ENCODE assay signal across 8 cellular contexts in the genomic region with DNA sequence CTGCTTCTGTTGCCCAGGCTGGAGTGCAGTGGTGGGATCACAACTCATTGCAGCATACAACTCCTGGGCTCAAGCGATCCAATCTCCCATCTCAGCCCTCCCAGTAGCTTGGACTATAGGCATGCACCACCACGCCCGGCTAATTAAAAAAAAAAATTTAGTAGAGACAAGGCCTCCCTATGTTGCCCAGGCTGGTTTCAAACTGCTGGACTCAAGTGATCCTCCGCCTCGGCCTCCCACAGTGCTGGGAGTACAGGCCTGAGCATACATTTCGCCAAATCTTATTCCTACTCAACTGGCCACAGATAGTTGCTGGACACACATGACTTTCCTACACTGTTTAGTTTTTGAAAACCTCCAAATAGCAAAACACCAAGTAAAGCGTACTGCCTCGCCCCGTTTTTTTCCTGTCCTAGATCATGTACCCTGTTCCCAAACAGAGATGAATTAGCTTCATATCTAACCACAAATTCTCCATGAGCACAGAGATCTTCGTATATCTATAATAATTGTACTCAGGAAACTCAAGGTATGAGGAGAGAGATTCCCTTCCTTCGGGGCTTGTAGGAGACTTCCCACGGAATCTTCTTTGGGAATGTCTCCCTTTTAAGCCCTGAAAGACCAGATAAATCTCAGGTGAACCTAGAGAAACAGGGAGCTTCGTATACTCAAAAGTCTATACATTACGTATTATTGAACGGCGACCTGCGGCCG. TPM values are rescaled to one million over a fixed set of nuclear protein-coding genes. Genes with fewer than 3 reads are reported as not detected.
DNase-seq lines count a peak whose midpoint lies in the region; ATAC-seq, FAIRE-seq and TF ChIP-seq lines count a peak whose summit lies in the region.

No MANE protein-coding gene starts in this region.

- intact Hi-C loops in CD8-positive, alpha-beta T cell (cut with DNase I, micrococcal nuclease) = loop anchor here (1.0 to 5.0 kb wide), 8 partner anchors 44 to 1540 kb away; a partner anchor contains a TSS
- intact Hi-C loops in dendritic cell treated with granulocyte-macrophage colony-stimulating factor and Interleukin-4, amounts not matched to agents 40 ng/mL and 50 ng/mL, for 4 days (cut with micrococcal nuclease) = loop anchor here (2.0 to 5.0 kb wide), 3 partner anchors 44 to 453 kb away; a partner anchor contains a TSS

- H3K27me3 ChIP-seq in CD8-positive, alpha-beta T cell (ENCODE audit: insufficient read depth, low read length) = no peaks in the 10 kb centered on the region
- no peaks in the 10 kb centered on the region for H3K27me3 ChIP-seq in neural progenitor cell

- H3F3A ChIP-seq in neural progenitor cell (ENCODE audit: low read depth) = peaks cover 18% of the 10 kb centered on the region

- no peaks in the 10 kb centered on the region for H3K36me3 ChIP-seq in CD8-positive, alpha-beta T cell (ENCODE audit: insufficient read depth, low read length)
- H3K36me3 ChIP-seq in KOPT-K1 (ENCODE audit: insufficient read depth, low read length) (peaks cover 20% of the 10 kb centered on the region), neural progenitor cell (peaks cover 17% of the 10 kb centered on the region)

- peaks cover 6% of the 10 kb centered on the region for H3K27me3 Mint-ChIP-seq in CD8-positive, alpha-beta T cell (ENCODE audit: low read depth)
- no peaks in the 10 kb centered on the region for H3K27me3 Mint-ChIP-seq in dendritic cell treated with granulocyte-macrophage colony-stimulating factor and Interleukin-4, amounts not matched to agents 40 ng/mL and 50 ng/mL, for 4 days
- peaks cover 4% of the 10 kb centered on the region for H3K27me3 Mint-ChIP-seq in neural progenitor cell (ENCODE audit: insufficient read depth, low read depth)

- no peak for FAIRE-seq in D721Med (lab: Jason Lieb, UNC)

- H3K4me3 Mint-ChIP-seq in CD8-positive, alpha-beta T cell = peak overlapping the region; percentile 99
- peak overlapping the region; percentile 90 for H3K4me3 Mint-ChIP-seq in dendritic cell treated with granulocyte-macrophage colony-stimulating factor and Interleukin-4, amounts not matched to agents 40 ng/mL and 50 ng/mL, for 4 days
- H3K4me3 Mint-ChIP-seq in neural progenitor cell = peak overlapping the region; percentile 98

- no peak for TF ChIP-seq CTCF in CD8-positive, alpha-beta T cell (IDR thresholded peaks at IDR 0.05)
- no peak for TF ChIP-seq CTCF in neural progenitor cell (IDR thresholded peaks at IDR 0.05)
- TF ChIP-seq CTCF in D721Med (IDR thresholded peaks at IDR 0.05; ENCODE audit: insufficient read depth, missing control alignments) = no peak

- POLR2A ChIA-PET in CD8-positive, alpha-beta T cell (lab: Charles Lee) = interaction anchor here (1.0 kb wide), 1 partner anchor 954 kb away, joined by 3 read pairs; a partner anchor contains a TSS

- peak overlapping the region; percentile 91 for H2AFZ ChIP-seq in neural progenitor cell (replicated peaks)

- peak overlapping the region; percentile 82 for H3K4me3 ChIP-seq in CD8-positive, alpha-beta T cell (ENCODE audit: low read depth, low read length)
- peak overlapping the region; percentile 78 for H3K4me3 ChIP-seq in neural progenitor cell

- no peaks in the 10 kb centered on the region for H3K9me3 ChIP-seq in CD8-positive, alpha-beta T cell (ENCODE audit: low read length)
- H3K9me3 ChIP-seq in KOPT-K1 (ENCODE audit: insufficient read depth, low read length, poor library complexity, severe bottlenecking) = peaks cover 4% of the 10 kb centered on the region
- no peaks in the 10 kb centered on the region for H3K9me3 ChIP-seq in neural progenitor cell (ENCODE audit: low read depth)

- ATAC-seq in CD8-positive, alpha-beta T cell = no peak

- H3K4me1 ChIP-seq in CD8-positive, alpha-beta T cell (ENCODE audit: insufficient read depth, low read length) = peaks cover 28% of the 10 kb centered on the region
- H3K4me1 ChIP-seq in neural progenitor cell = peaks cover 21% of the 10 kb centered on the region

- peaks cover 43% of the 10 kb centered on the region for H3K79me2 ChIP-seq in neural progenitor cell (ENCODE audit: low read depth)

- H3K36me3 Mint-ChIP-seq in CD8-positive, alpha-beta T cell = peaks cover 6% of the 10 kb centered on the region
- H3K36me3 Mint-ChIP-seq in dendritic cell treated with granulocyte-macrophage colony-stimulating factor and Interleukin-4, amounts not matched to agents 40 ng/mL and 50 ng/mL, for 4 days (ENCODE audit: low read depth) = peaks cover 17% of the 10 kb centered on the region
- H3K36me3 Mint-ChIP-seq in neural progenitor cell = peaks cover 16% of the 10 kb centered on the region

- CTCF ChIA-PET in CD8-positive, alpha-beta T cell (lab: Charles Lee) = no interaction called here

- H4K20me1 ChIP-seq in neural progenitor cell (ENCODE audit: low read depth) = peaks cover 20% of the 10 kb centered on the region

- H3K4me2 ChIP-seq in neural progenitor cell = peak overlapping the region; percentile 78

- DNase-seq in CD8-positive, alpha-beta T cell = no peak
- no peak for DNase-seq in neural progenitor cell (ENCODE audit: low spot score)
- DNase-seq in D721Med (ENCODE audit: insufficient read length, low spot score) = no peak
- no peak for DNase-seq in anterior cingulate cortex (lab: John Stamatoyannopoulos, UW)
- DNase-seq in mucosa of gallbladder (ENCODE audit: low spot score) = no peak
- no peak for DNase-seq in retina

- peak overlapping the region; percentile 84 for H3K27ac ChIP-seq in CD8-positive, alpha-beta T cell (ENCODE audit: low read depth, low read length)
- peak overlapping the region; percentile 90 for H3K27ac ChIP-seq in KOPT-K1 (ENCODE audit: low read depth, low read length, poor library complexity, severe bottlenecking)
- peak overlapping the region; percentile 84 for H3K27ac ChIP-seq in neural progenitor cell

- peaks cover 33% of the 10 kb centered on the region for H3K4me1 Mint-ChIP-seq in CD8-positive, alpha-beta T cell (ENCODE audit: low read depth)
- peaks cover 20% of the 10 kb centered on the region for H3K4me1 Mint-ChIP-seq in dendritic cell treated with granulocyte-macrophage colony-stimulating factor and Interleukin-4, amounts not matched to agents 40 ng/mL and 50 ng/mL, for 4 days (ENCODE audit: low read depth)
- peaks cover 24% of the 10 kb centered on the region for H3K4me1 Mint-ChIP-seq in neural progenitor cell

- no peaks in the 10 kb centered on the region for H3K9me3 Mint-ChIP-seq in CD8-positive, alpha-beta T cell
- no peaks in the 10 kb centered on the region for H3K9me3 Mint-ChIP-seq in dendritic cell treated with granulocyte-macrophage colony-stimulating factor and Interleukin-4, amounts not matched to agents 40 ng/mL and 50 ng/mL, for 4 days
- peaks cover 4% of the 10 kb centered on the region for H3K9me3 Mint-ChIP-seq in neural progenitor cell

- H3K27ac Mint-ChIP-seq in CD8-positive, alpha-beta T cell = peak overlapping the region; percentile 95
- H3K27ac Mint-ChIP-seq in dendritic cell treated with granulocyte-macrophage colony-stimulating factor and Interleukin-4, amounts not matched to agents 40 ng/mL and 50 ng/mL, for 4 days = peak overlapping the region; percentile 91
- peak overlapping the region; percentile 91 for H3K27ac Mint-ChIP-seq in neural progenitor cell

- H3K9ac ChIP-seq in neural progenitor cell = peak overlapping the region; percentile 38

RNA-seq across cellular contexts. Expression of a gene that starts 0.6 kb away (rescaled TPM):
- 10 to 100 TPM; 16.3 to 17.5 TPM for total RNA-seq in CD8-positive, alpha-beta T cell
- total RNA-seq in neural progenitor cell (ENCODE audit: low replicate concordance) = 33.0 and 43.8 TPM in 2 replicates
- total RNA-seq in mucosa of gallbladder = 11.9 TPM

RNA-seq across cellular contexts. Expression of a gene that starts 44.8 kb away (rescaled TPM):
- 10 to 100 TPM; 20.5 to 22.2 TPM for total RNA-seq in CD8-positive, alpha-beta T cell
- total RNA-seq in neural progenitor cell (ENCODE audit: low replicate concordance) = 17.1 and 25.0 TPM in 2 replicates
- total RNA-seq in mucosa of gallbladder = 6.5 TPM

RNA-seq across cellular contexts. Expression of a gene that starts 44.9 kb away (rescaled TPM):
- 10 to 100 TPM; 40.1 to 48.3 TPM for total RNA-seq in CD8-positive, alpha-beta T cell
- total RNA-seq in neural progenitor cell (ENCODE audit: low replicate concordance) = 14.0 and 27.9 TPM in 2 replicates
- total RNA-seq in mucosa of gallbladder = 21.9 TPM

RNA-seq across cellular contexts. Expression of a gene that starts 59.5 kb away (rescaled TPM):
- under 1 TPM; 0.60 to 0.78 TPM for total RNA-seq in CD8-positive, alpha-beta T cell
- total RNA-seq in neural progenitor cell (ENCODE audit: low replicate concordance) = 0.31 and 2.7 TPM in 2 replicates
- 3.1 TPM for total RNA-seq in mucosa of gallbladder
